In genomic region chr6:131135244-131136020, GRCh38 we compare ENCODE assay signal across 8 cellular contexts. TPM values are rescaled to one million over a fixed set of nuclear protein-coding genes. Genes with fewer than 3 reads are reported as not detected.
DNase-seq lines count a peak whose midpoint lies in the region; ATAC-seq, FAIRE-seq and TF ChIP-seq lines count a peak whose summit lies in the region.

Gene AKAP7 (plus strand): TSS chr6:131135467. CDS start chr6:131135764, 297 bp downstream.

- H3K27me3 Mint-ChIP-seq in HFFc6 (ENCODE audit: insufficient read depth): peaks cover 1% of the 10 kb centered on the region; the same call in 1 of the 2 replicates
- H3K27me3 Mint-ChIP-seq in activated CD4-positive, alpha-beta memory T cell treated with anti-CD3 and anti-CD28 coated beads, Interleukin-2, amount 10 ng/mL, durations not matched to agents 7 days and 5 days: peaks cover 20% of the 10 kb centered on the region

- DNase-seq in GM12892 (ENCODE audit: insufficient read length): peak; percentile 62
- DNase-seq in HFFc6: peak; percentile 56
- peak; percentile 47 for DNase-seq in NCI-H1105 treated with DMSO at 0.1 percent for 48 hours (lab: John Stamatoyannopoulos, UW)
- DNase-seq in activated CD4-positive, alpha-beta memory T cell treated with anti-CD3 and anti-CD28 coated beads, Interleukin-2, amount 10 ng/mL, durations not matched to agents 7 days and 5 days: peak; percentile 64
- DNase-seq in lower lobe of right lung: peak; percentile 89
- peak; percentile 15 to 62 (median 31) for DNase-seq in stimulated activated CD4-positive, alpha-beta T cell treated with anti-CD3 and anti-CD28 coated beads, TNF-alpha, amount 100 ng/mL, for 24 hours (ENCODE audit: low read depth in 3 of 3)
- no peak for DNase-seq in NK-92 treated with Interleukin-12 subunit alpha and Interleukin-12 subunit beta, amount 100 ng/mL, for 24 hours (lab: John Stamatoyannopoulos, UW)

- H3K27me3 ChIP-seq in ectodermal cell (ENCODE audit: control insufficient read depth, insufficient read depth, low read length, poor library complexity, severe bottlenecking) (peaks cover 16% of the 10 kb centered on the region), lower lobe of right lung (ENCODE audit: low read depth) (no peaks in the 10 kb centered on the region)

- H3K36me3 Mint-ChIP-seq in HFFc6 (ENCODE audit: low read depth): no peaks in the 10 kb centered on the region
- peaks cover 3% of the 10 kb centered on the region for H3K36me3 Mint-ChIP-seq in activated CD4-positive, alpha-beta memory T cell treated with anti-CD3 and anti-CD28 coated beads, Interleukin-2, amount 10 ng/mL, durations not matched to agents 7 days and 5 days (ENCODE audit: low read depth)

- H3K36me3 ChIP-seq in ectodermal cell (ENCODE audit: control insufficient read depth, insufficient read depth, low read length) (no peaks in the 10 kb centered on the region), lower lobe of right lung (no peaks in the 10 kb centered on the region)

- peaks cover 22% of the 10 kb centered on the region for H3K4me1 Mint-ChIP-seq in HFFc6 (ENCODE audit: low read depth)
- H3K4me1 Mint-ChIP-seq in activated CD4-positive, alpha-beta memory T cell treated with anti-CD3 and anti-CD28 coated beads, Interleukin-2, amount 10 ng/mL, durations not matched to agents 7 days and 5 days: peaks cover 13% of the 10 kb centered on the region

- peak; percentile 92 to 96 for ATAC-seq in lower lobe of right lung

- peak within 1 kb of the TSS; percentile 92 for H3K4me3 Mint-ChIP-seq in HFFc6
- H3K4me3 Mint-ChIP-seq in activated CD4-positive, alpha-beta memory T cell treated with anti-CD3 and anti-CD28 coated beads, Interleukin-2, amount 10 ng/mL, durations not matched to agents 7 days and 5 days: peak within 1 kb of the TSS; percentile 84

- H3K27ac ChIP-seq in ectodermal cell (ENCODE audit: insufficient read depth, low read depth, low read length, poor library complexity, severe bottlenecking): peak within 1 kb of the TSS; percentile 20
- H3K27ac ChIP-seq in lower lobe of right lung: peak within 1 kb of the TSS; percentile 92

- H3K27ac Mint-ChIP-seq in HFFc6: peak within 1 kb of the TSS; percentile 93
- H3K27ac Mint-ChIP-seq in activated CD4-positive, alpha-beta memory T cell treated with anti-CD3 and anti-CD28 coated beads, Interleukin-2, amount 10 ng/mL, durations not matched to agents 7 days and 5 days: peak within 1 kb of the TSS; percentile 73

- CTCF ChIA-PET in activated CD4-positive, alpha-beta memory T cell treated with anti-CD3 and anti-CD28 coated beads, Interleukin-2, amount 10 ng/mL, durations not matched to agents 7 days and 5 days (lab: Charles Lee): no interaction called here

- H3K4me1 ChIP-seq in ectodermal cell (ENCODE audit: control insufficient read depth, insufficient read depth, low read length) (no peaks in the 10 kb centered on the region), lower lobe of right lung (peaks cover 20% of the 10 kb centered on the region)

- H3K9me3 Mint-ChIP-seq in HFFc6: no peaks in the 10 kb centered on the region
- H3K9me3 Mint-ChIP-seq in activated CD4-positive, alpha-beta memory T cell treated with anti-CD3 and anti-CD28 coated beads, Interleukin-2, amount 10 ng/mL, durations not matched to agents 7 days and 5 days: no peaks in the 10 kb centered on the region

- H3K9me3 ChIP-seq in ectodermal cell (ENCODE audit: control insufficient read depth, low read length) (no peaks in the 10 kb centered on the region), lower lobe of right lung (no peaks in the 10 kb centered on the region)

- peak; percentile 66 for FAIRE-seq in GM12892 (lab: Jason Lieb, UNC)

- H3K4me3 ChIP-seq in ectodermal cell (ENCODE audit: insufficient read depth, low read depth, low read length): peak within 1 kb of the TSS; percentile 56
- H3K4me3 ChIP-seq in lower lobe of right lung: peak within 1 kb of the TSS; percentile 81

- POLR2A ChIA-PET in activated CD4-positive, alpha-beta memory T cell treated with anti-CD3 and anti-CD28 coated beads, Interleukin-2, amount 10 ng/mL, durations not matched to agents 7 days and 5 days (lab: Charles Lee): no interaction called here

- intact Hi-C loops in lower lobe of right lung (cut with DNase I): no loop called here

- no peak for TF ChIP-seq POLR2A in GM12892 (IDR thresholded peaks at IDR 0.05; ENCODE audit: low read depth, low read length)

- TF ChIP-seq CTCF in HFFc6 (IDR thresholded peaks at IDR 0.05): no peak
- TF ChIP-seq CTCF in lower lobe of right lung (IDR thresholded peaks at IDR 0.05): no peak

- 1 to 2% methylated on average over 99 of the region's 99 CpGs for WGBS in ectodermal cell, 2 experiments

RNA-seq across cellular contexts. Expression of gene AKAP7, which starts in this region (rescaled TPM):
- not detected for polyA plus RNA-seq in GM12892 (2012; ENCODE audit: missing spikeins)
- 1 to 10 TPM; 1.1 to 3.9 (median 3.0) TPM for total RNA-seq in HFFc6 (2021; fragmentation: NEBNext Ultra II Directional; extraction: Animal tissue kit (Norgen Biotek cat#: 25700))
- 1 to 10 TPM; 7.2 to 8.4 TPM for total RNA-seq in activated CD4-positive, alpha-beta memory T cell treated with anti-CD3 and anti-CD28 coated beads, Interleukin-2, amount 10 ng/mL, durations not matched to agents 7 days and 5 days
- polyA plus RNA-seq in ectodermal cell (2013, experiment 1 of 4): 10.8 TPM
- 11.6 TPM for polyA plus RNA-seq in ectodermal cell (2013, experiment 2 of 4)
- polyA plus RNA-seq in ectodermal cell (2013, experiment 3 of 4): 9.1 TPM
- polyA plus RNA-seq in ectodermal cell (2013, experiment 4 of 4): 9.1 TPM
- total RNA-seq in lower lobe of right lung: 11.0 TPM
